In the genomic region with DNA sequence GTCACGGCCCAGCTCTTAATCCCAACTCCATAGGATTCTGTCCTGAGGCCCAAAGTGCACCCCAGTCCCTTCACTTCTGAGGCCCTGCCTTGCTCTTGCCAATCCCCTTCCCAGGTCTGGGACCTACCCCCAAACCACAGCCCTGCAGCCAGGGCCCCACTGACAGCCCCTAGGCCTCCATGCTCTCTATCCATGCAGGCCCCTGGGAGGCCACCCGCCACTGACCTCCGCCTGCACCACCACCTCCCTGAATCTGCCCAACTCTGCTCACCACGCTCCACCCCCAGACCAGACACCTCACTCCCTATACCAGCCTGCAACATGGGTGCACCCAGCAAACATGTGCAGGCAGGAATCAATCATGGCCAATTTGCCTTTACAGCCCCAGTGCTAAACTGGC, we compare ENCODE assay signal across 4 cellular contexts.
"Had no signal": no experiment of that assay in that cellular context is flagged by ENCODE, and none has a peak within 500 bp of the region (broad histone marks: within the 10 kb centered on the region; RNA-seq: fewer than 3 reads in every experiment).

No MANE protein-coding gene starts in this region.

- ATAC-seq: GM23338 had no signal

- DNase-seq: H9, HCEC 1CT, IMR-90 had no signal

- H3K4me3 ChIP-seq: GM23338 had no signal
